ENCODE assay signal across 7 cellular contexts in genomic region chr4:49126858-49127257, GRCh38.
DNase-seq lines count a peak whose midpoint lies in the region; ATAC-seq and TF ChIP-seq lines count a peak whose summit lies in the region.
"Not testable (repeated sequence)": the region's sequence is repeated elsewhere in the genome, so short reads cannot be mapped to it uniquely, and the experiment has no call there.

No MANE protein-coding gene starts in this region.

- H3K4me1 ChIP-seq in right cardiac atrium (ENCODE audit: control insufficient read depth, insufficient read depth, low read length); mucosa of descending colon (ENCODE audit: low read depth); psoas muscle; upper lobe of right lung: not testable (repeated sequence)

- not testable (repeated sequence) for TF ChIP-seq CTCF in mucosa of descending colon (IDR thresholded peaks at IDR 0.05); psoas muscle (IDR thresholded peaks at IDR 0.05); upper lobe of right lung (IDR thresholded peaks at IDR 0.05)

- ATAC-seq in GM18907 (IDR thresholded peaks at IDR 0.05; ENCODE audit: unreplicated experiment) (peak; percentile 27), esophagus mucosa (peak; percentile 47), Right ventricle myocardium superior (ENCODE audit: poor library complexity) (peak; percentile 46), right cardiac atrium (peak; percentile 47 to 60), mucosa of descending colon (peak; percentile 35), psoas muscle (peak in 3 of 4 donors; percentile 48 to 51 (median 49)), upper lobe of right lung (peak; percentile 54)

- H3K36me3 ChIP-seq in mucosa of descending colon (ENCODE audit: low read depth); psoas muscle (ENCODE audit: insufficient read depth in 1 of 2, low read depth in 1 of 2); upper lobe of right lung: not testable (repeated sequence)

- no CpG with 5 or more reads among the region's 5 CpGs for WGBS in right cardiac atrium
- no CpG with 5 or more reads among the region's 5 CpGs for WGBS in psoas muscle, 3 donors

- intact Hi-C loops in Right ventricle myocardium superior (cut with DNase I); right cardiac atrium (cut with DNase I); mucosa of descending colon (cut with DNase I, micrococcal nuclease); psoas muscle (cut with DNase I); upper lobe of right lung (cut with DNase I): not testable (repeated sequence)

- not testable (repeated sequence) for H3K9me3 ChIP-seq in right cardiac atrium (ENCODE audit: control insufficient read depth, low read length); mucosa of descending colon; psoas muscle; upper lobe of right lung

- H3K4me3 ChIP-seq in right cardiac atrium (ENCODE audit: low read length); mucosa of descending colon; psoas muscle; upper lobe of right lung: not testable (repeated sequence)

- H3K27ac ChIP-seq in right cardiac atrium (ENCODE audit: low read length); psoas muscle; upper lobe of right lung: not testable (repeated sequence)

- DNase-seq in Right ventricle myocardium superior, right cardiac atrium, mucosa of descending colon, psoas muscle, upper lobe of right lung: not testable (repeated sequence)

- not testable (repeated sequence) for H3K27me3 ChIP-seq in right cardiac atrium (ENCODE audit: control insufficient read depth, insufficient read depth); psoas muscle (ENCODE audit: insufficient read depth in 3 of 3, low read length in 2 of 3); upper lobe of right lung
